In genomic region chr6:132513821-132514545, GRCh38 we compare ENCODE assay signal across 12 cellular contexts. TPM values are rescaled to one million over a fixed set of nuclear protein-coding genes. Genes with fewer than 3 reads are reported as not detected.
DNase-seq lines count a peak whose midpoint lies in the region; ATAC-seq, FAIRE-seq and TF ChIP-seq lines count a peak whose summit lies in the region.
"Had no signal": no experiment of that assay in that cellular context is flagged by ENCODE, and none has a peak within 500 bp of the region (broad histone marks: within the 10 kb centered on the region; RNA-seq: fewer than 3 reads in every experiment).

No MANE protein-coding gene starts in this region.

- intact Hi-C loops in A673 (cut with micrococcal nuclease; ENCODE audit: unreplicated experiment) (no loop called here), natural killer cell (cut with micrococcal nuclease) (loop anchor here (5.0 kb wide), 1 partner anchor 298 kb away; the partner anchor contains the start of gene RPS12), mucosa of descending colon (cut with DNase I, micrococcal nuclease) (loop anchor here in 1 of 2 donors (5.0 kb wide), 1 partner anchor 298 kb away; the partner anchor contains the start of gene RPS12)

- peak overlapping the region; percentile 92 for H2AFZ ChIP-seq in MM.1S (ENCODE audit: low read length)

- H3K36me3 ChIP-seq in A673 (ENCODE audit: insufficient read depth, low read length, poor library complexity, severe bottlenecking) (no peaks in the 10 kb centered on the region), MM.1S (replicated peaks; ENCODE audit: insufficient read depth, low read length) (no peaks in the 10 kb centered on the region), bronchial epithelial cell (ENCODE audit: control insufficient read depth, insufficient read depth, low read length) (no peaks in the 10 kb centered on the region), mucosa of descending colon (ENCODE audit: low read depth) (no peaks in the 10 kb centered on the region)

- H3K9ac ChIP-seq in MM.1S (ENCODE audit: low read length): peak overlapping the region; percentile 65; the same call in 1 of the 2 replicates

- FAIRE-seq in bronchial epithelial cell (lab: Jason Lieb, UNC): no peak
- FAIRE-seq: G401.6, islet of Langerhans had no signal

- peak overlapping the region; percentile 92 for H3K4me2 ChIP-seq in MM.1S (ENCODE audit: low read depth, low read length)

- H3K4me1 ChIP-seq in A673 (ENCODE audit: insufficient read depth, low read length, poor library complexity, severe bottlenecking): peaks cover 6% of the 10 kb centered on the region
- H3K4me1 ChIP-seq in MM.1S (ENCODE audit: low read length): peaks cover 36% of the 10 kb centered on the region
- peaks cover 11% of the 10 kb centered on the region for H3K4me1 ChIP-seq in mucosa of descending colon (ENCODE audit: low read depth)

- H3K27me3 Mint-ChIP-seq in natural killer cell (ENCODE audit: low read depth in 2 of 2): peaks cover 8% of the 10 kb centered on the region in 2 donors

- POLR2A ChIA-PET in A673 (lab: Charles Lee; ENCODE audit: low non-redundant PET): no interaction called here

- TF ChIP-seq CTCF in A673 (conservative IDR thresholded peaks at IDR 0.05; ENCODE audit: low read depth, low read length) (no peak), MM.1S (IDR thresholded peaks at IDR 0.05; ENCODE audit: low read length) (no peak), bronchial epithelial cell (IDR thresholded peaks at IDR 0.05; ENCODE audit: insufficient read depth, low read length, severe bottlenecking) (no peak), natural killer cell (IDR thresholded peaks at IDR 0.05) (no peak), mucosa of descending colon (IDR thresholded peaks at IDR 0.05) (no peak)

- no peaks in the 10 kb centered on the region for H4K20me1 ChIP-seq in MM.1S (ENCODE audit: insufficient read depth, low read length)

- no TSS peak for BruUV-seq in A673 (replicated peaks; lab: Mats Ljungman, UMichigan)

- H3K4me1 Mint-ChIP-seq in natural killer cell: peaks cover 31 to 39% of the 10 kb centered on the region in 2 donors

- CTCF ChIA-PET in A673 (lab: Charles Lee): no interaction called here

- peak overlapping the region in 1 of 2 donors; percentile 86 for H3K27ac Mint-ChIP-seq in natural killer cell

- no peaks in the 10 kb centered on the region for H3K36me3 Mint-ChIP-seq in natural killer cell

- H3K27ac ChIP-seq in A673 (ENCODE audit: low read depth, low read length, poor library complexity, severe bottlenecking) (no peak overlapping the region), MM.1S (ENCODE audit: low read length) (peak overlapping the region; percentile 74)

- no peaks in the 10 kb centered on the region for H3K9me3 Mint-ChIP-seq in natural killer cell

- no peaks in the 10 kb centered on the region for H3K9me2 ChIP-seq in MM.1S (replicated peaks; ENCODE audit: insufficient read depth, low read length)

- no peak for ATAC-seq in natural killer cell
- ATAC-seq in mucosa of descending colon: no peak
- ATAC-seq in GM18870 (IDR thresholded peaks at IDR 0.05; ENCODE audit: unreplicated experiment): no peak

- H3K4me3 Mint-ChIP-seq in natural killer cell: peak overlapping the region; percentile 99

- peaks cover 27% of the 10 kb centered on the region for H3F3A ChIP-seq in MM.1S (ENCODE audit: insufficient read depth, low read length)

- peaks cover 35% of the 10 kb centered on the region for H3K27me3 ChIP-seq in A673 (replicated peaks; ENCODE audit: insufficient read depth, low read depth, low read length, poor library complexity)
- H3K27me3 ChIP-seq in MM.1S (replicated peaks; ENCODE audit: insufficient read depth, low read length): no peaks in the 10 kb centered on the region
- H3K27me3 ChIP-seq in bronchial epithelial cell (ENCODE audit: control insufficient read depth, insufficient read depth, low read length): no peaks in the 10 kb centered on the region

- DNase-seq in A673 (ENCODE audit: low spot score) (no peak), MM.1S (peak; percentile 39), bronchial epithelial cell (ENCODE audit: low read depth) (peak; percentile 8), natural killer cell (no peak), mucosa of descending colon (no peak), 8988T (no peak), hepatic stellate cell (ENCODE audit: low spot score) (no peak)
- DNase-seq: activated CD8-positive, alpha-beta memory T cell treated with anti-CD3 and anti-CD28 coated beads, Interleukin-2, amount 50 U/mL, for 48 hours; NCI-H226 had no signal

- H3K79me2 ChIP-seq in MM.1S (ENCODE audit: low read length): peaks cover 35% of the 10 kb centered on the region

- peak overlapping the region; percentile 83 for H3K4me3 ChIP-seq in A673 (ENCODE audit: low read depth, low read length, poor library complexity, severe bottlenecking)
- peak overlapping the region; percentile 90 for H3K4me3 ChIP-seq in MM.1S (ENCODE audit: low read length)
- H3K4me3 ChIP-seq in bronchial epithelial cell (ENCODE audit: low read depth, low read length): no peak overlapping the region
- no peak overlapping the region for H3K4me3 ChIP-seq in mucosa of descending colon

- H3K9me3 ChIP-seq in A673 (ENCODE audit: low read depth, low read length, poor library complexity, severe bottlenecking): no peaks in the 10 kb centered on the region
- H3K9me3 ChIP-seq in MM.1S (replicated peaks; ENCODE audit: insufficient read depth, low read length): no peaks in the 10 kb centered on the region
- no peaks in the 10 kb centered on the region for H3K9me3 ChIP-seq in mucosa of descending colon

RNA-seq across cellular contexts. Expression of gene STX7, which starts 1.1 kb away (rescaled TPM):
- 19.5 and 22.4 TPM in 2 replicates for total RNA-seq in A673 (2021)
- total RNA-seq in bronchial epithelial cell: 19.8 and 29.7 TPM in 2 replicates
- total RNA-seq in natural killer cell: 10 to 100 TPM; 37.3 to 49.9 (median 39.5) TPM
- total RNA-seq in mucosa of descending colon: 10 to 100 TPM; 51.9 to 66.9 (median 63.2) TPM

RNA-seq across cellular contexts. Expression of gene TAAR9, which starts 24.1 kb away (rescaled TPM):
- total RNA-seq in A673 (2021) (not detected in 2 replicates), bronchial epithelial cell (not detected in 2 replicates), natural killer cell (not detected), mucosa of descending colon (not detected)

RNA-seq across cellular contexts. Expression of gene TAAR8, which starts 38.5 kb away (rescaled TPM):
- total RNA-seq in A673 (2021) (not detected in 2 replicates), bronchial epithelial cell (not detected in 2 replicates), natural killer cell (not detected), mucosa of descending colon (not detected)

RNA-seq across cellular contexts. Expression of gene TAAR6, which starts 56.1 kb away (rescaled TPM):
- total RNA-seq in A673 (2021): not detected in 2 replicates
- not detected in 2 replicates for total RNA-seq in bronchial epithelial cell
- not detected for total RNA-seq in natural killer cell
- total RNA-seq in mucosa of descending colon: not detected

Comparison
In these comparisons a context has a peak if more than half of its experiments do, and no peak if none do; other contexts are left out.
1. DNase-seq: peak in MM.1S (single experiment) and bronchial epithelial cell (single experiment); none in A673 (single experiment), natural killer cell (single experiment), mucosa of descending colon (0 of 3), 8988T (single experiment) and hepatic stellate cell (single experiment).
2. H3K4me3 ChIP-seq: peak in A673 (single experiment) and MM.1S (single experiment); none in bronchial epithelial cell (single experiment) and mucosa of descending colon (single experiment).